ENCODE assay signal across 25 cellular contexts in genomic region chr15:67747949-67748348, GRCh38.
DNase-seq lines count a peak whose midpoint lies in the region; ATAC-seq, FAIRE-seq and TF ChIP-seq lines count a peak whose summit lies in the region.
"Had no signal": no experiment of that assay in that cellular context is flagged by ENCODE, and none has a peak within 500 bp of the region (broad histone marks: within the 10 kb centered on the region; RNA-seq: fewer than 3 reads in every experiment).

No MANE protein-coding gene starts in this region.

- H3K36me3 Mint-ChIP-seq in brain: peaks cover 22% of the 10 kb centered on the region

- no peak for ATAC-seq in HG03520 (IDR thresholded peaks at IDR 0.05; ENCODE audit: unreplicated experiment)
- ATAC-seq: A549; CD8-positive, alpha-beta T cell; GM12878 had no signal

- CTCF ChIA-PET in HEK293 (lab: Yijun Ruan, JAX): interaction anchor here (1.0 kb wide), 1 partner anchor 84 kb away, joined by 3 read pairs; no protein-coding TSS in a partner anchor

- FAIRE-seq in islet of Langerhans (lab: Jason Lieb, UNC): peak; percentile 5
- FAIRE-seq: GM12878, GM18507 had no signal

- H3K4me3 Mint-ChIP-seq in brain: peak overlapping the region in 1 of 5 experiments; percentile 9
- H3K4me3 Mint-ChIP-seq: CD4-positive, CD25-positive, alpha-beta regulatory T cell; CD8-positive, alpha-beta T cell had no signal

- peaks cover 71% of the 10 kb centered on the region for H3K4me1 Mint-ChIP-seq in brain

- H3K4me1 ChIP-seq in BLaER1 treated with 17β-estradiol and CSF1 and Interleukin-3, amounts not matched to agents 10 nM and 100 nM: peaks cover 6 to 30% (median 19%) of the 10 kb centered on the region in 10 experiments; a peak in 18 of 20 replicates
- peaks cover 38% of the 10 kb centered on the region for H3K4me1 ChIP-seq in HEK293 (ENCODE audit: control insufficient read depth, insufficient read depth, low read length)

- TF ChIP-seq CTCF in HEK293 (tag by site-specific recombination; IDR thresholded peaks at IDR 0.05) (no peak), brain (conservative IDR thresholded peaks at IDR 0.05) (no peak)

- H3K4me2 ChIP-seq in BLaER1 treated with 17β-estradiol and CSF1 and Interleukin-3, amounts not matched to agents 10 nM and 100 nM: peak overlapping the region in 6 of 11 experiments; percentile 11 to 30 (median 22); a peak in 7 of 22 replicates
- H3K4me2 ChIP-seq: A549 had no signal

- H3K9me3 Mint-ChIP-seq in brain: no peaks in the 10 kb centered on the region
- H3K9me3 Mint-ChIP-seq: CD4-positive, CD25-positive, alpha-beta regulatory T cell; CD8-positive, alpha-beta T cell had no signal

- no peak for DNase-seq in activated naive CD4-positive, alpha-beta T cell (lab: John Stamatoyannopoulos, UW)
- DNase-seq in GM19238 (ENCODE audit: insufficient read length, low spot score): no peak
- DNase-seq: 8988T; ACHN; AML-193; BE2C; Caco-2; CD4-positive, CD25-positive, alpha-beta regulatory T cell; CD8-positive, alpha-beta T cell; DMS153; DND-41; EL; GDM1; GM23248; H7; HCEC 1CT had no signal

- H3K27me3 ChIP-seq in BLaER1 treated with 17β-estradiol and CSF1 and Interleukin-3, amounts not matched to agents 10 nM and 100 nM: no peaks in the 10 kb centered on the region
- H3K27me3 ChIP-seq: BE2C had no signal

- no peaks in the 10 kb centered on the region for H3K9me3 ChIP-seq in BLaER1 treated with 17β-estradiol and CSF1 and Interleukin-3, amounts not matched to agents 10 nM and 100 nM (replicated peaks in 1 of 11)
- H3K9me3 ChIP-seq in HEK293 (ENCODE audit: control insufficient read depth, insufficient read depth, low read depth, low read length): no peaks in the 10 kb centered on the region
- H3K9me3 ChIP-seq: A549, BE2C, Caco-2 had no signal

- no peak overlapping the region for H3K9ac ChIP-seq in BLaER1 treated with 17β-estradiol and CSF1 and Interleukin-3, amounts not matched to agents 10 nM and 100 nM
- H3K9ac ChIP-seq: GM23248 had no signal

- H3K27ac ChIP-seq in BLaER1 treated with 17β-estradiol and CSF1 and Interleukin-3, amounts not matched to agents 10 nM and 100 nM: no peak overlapping the region
- H3K27ac ChIP-seq in HEK293 (ENCODE audit: extremely low read depth, low read depth, low read length): no peak overlapping the region
- H3K27ac ChIP-seq: A549, C4-2B, GM23248 had no signal

- H3K27ac Mint-ChIP-seq in brain: peak overlapping the region in 3 of 5 experiments; percentile 14 to 71 (median 58)
- H3K27ac Mint-ChIP-seq: CD4-positive, CD25-positive, alpha-beta regulatory T cell; CD8-positive, alpha-beta T cell had no signal

- H3K4me3 ChIP-seq in BLaER1 treated with 17β-estradiol and CSF1 and Interleukin-3, amounts not matched to agents 10 nM and 100 nM: no peak overlapping the region
- H3K4me3 ChIP-seq in HEK293 (ENCODE audit: low read depth, low read length): no peak overlapping the region
- H3K4me3 ChIP-seq: A549, GM12878, GM23248 had no signal

- H3K27me3 Mint-ChIP-seq in brain: no peaks in the 10 kb centered on the region
- H3K27me3 Mint-ChIP-seq: CD4-positive, CD25-positive, alpha-beta regulatory T cell had no signal

- H3K36me3 ChIP-seq in BLaER1 treated with 17β-estradiol and CSF1 and Interleukin-3, amounts not matched to agents 10 nM and 100 nM: peaks cover 0 to 19% (median 0%) of the 10 kb centered on the region in 11 experiments; a peak in 2 of 22 replicates
- no peaks in the 10 kb centered on the region for H3K36me3 ChIP-seq in HEK293 (ENCODE audit: control insufficient read depth in 2 of 2, insufficient read depth in 1 of 2, low read length in 2 of 2)
- H3K36me3 ChIP-seq: BE2C had no signal

- POLR2A ChIA-PET in HEK293 (lab: Yijun Ruan, JAX): no interaction called here

- no peaks in the 10 kb centered on the region for H4K20me1 ChIP-seq in BLaER1 treated with 17β-estradiol and CSF1 and Interleukin-3, amounts not matched to agents 10 nM and 100 nM

TF ChIP-seq in HEK293, 187 proteins besides CTCF, POLR2A, EP300 and RAD21 (continues in another document):
- TF ChIP-seq MEIS1 (CRISPR knock-in tag; IDR thresholded peaks at IDR 0.05; ENCODE audit: borderline replicate concordance) (no peak), ZEB2 (tag by site-specific recombination; IDR thresholded peaks at IDR 0.05) (0 out of 2 replicates have a peak, but pooled peaks have one; percentile 30), ZNF121 (tag by site-specific recombination; IDR thresholded peaks at IDR 0.05) (no peak), ZNF488 (tag by site-specific recombination; IDR thresholded peaks at IDR 0.05) (no peak), SP7 (tag by site-specific recombination; IDR thresholded peaks at IDR 0.05) (peak; percentile 76), ZNF529 (tag by site-specific recombination; IDR thresholded peaks at IDR 0.05; ENCODE audit: insufficient replicate concordance) (no peak), MZF1 (tag by site-specific recombination; IDR thresholded peaks at IDR 0.05; ENCODE audit: borderline replicate concordance) (no peak), ZNF184 (tag by site-specific recombination; IDR thresholded peaks at IDR 0.05) (no peak), ZNF518A (tag by site-specific recombination; conservative IDR thresholded peaks at IDR 0.05; ENCODE audit: low read depth) (no peak), ZNF341 (tag by site-specific recombination; IDR thresholded peaks at IDR 0.05; ENCODE audit: low read depth) (no peak), ZNF366 (tag by site-specific recombination; conservative IDR thresholded peaks at IDR 0.05) (0 out of 2 replicates have a peak, but pooled peaks have one; percentile 16), ZXDB (tag by site-specific recombination; IDR thresholded peaks at IDR 0.05) (no peak), HIC1 (tag by site-specific recombination; IDR thresholded peaks at IDR 0.05) (no peak), ZNF473 (tag by site-specific recombination; IDR thresholded peaks at IDR 0.05) (no peak), BCL11A (tag by site-specific recombination; IDR thresholded peaks at IDR 0.05; ENCODE audit: low read depth) (no peak)
